In the genomic region with DNA sequence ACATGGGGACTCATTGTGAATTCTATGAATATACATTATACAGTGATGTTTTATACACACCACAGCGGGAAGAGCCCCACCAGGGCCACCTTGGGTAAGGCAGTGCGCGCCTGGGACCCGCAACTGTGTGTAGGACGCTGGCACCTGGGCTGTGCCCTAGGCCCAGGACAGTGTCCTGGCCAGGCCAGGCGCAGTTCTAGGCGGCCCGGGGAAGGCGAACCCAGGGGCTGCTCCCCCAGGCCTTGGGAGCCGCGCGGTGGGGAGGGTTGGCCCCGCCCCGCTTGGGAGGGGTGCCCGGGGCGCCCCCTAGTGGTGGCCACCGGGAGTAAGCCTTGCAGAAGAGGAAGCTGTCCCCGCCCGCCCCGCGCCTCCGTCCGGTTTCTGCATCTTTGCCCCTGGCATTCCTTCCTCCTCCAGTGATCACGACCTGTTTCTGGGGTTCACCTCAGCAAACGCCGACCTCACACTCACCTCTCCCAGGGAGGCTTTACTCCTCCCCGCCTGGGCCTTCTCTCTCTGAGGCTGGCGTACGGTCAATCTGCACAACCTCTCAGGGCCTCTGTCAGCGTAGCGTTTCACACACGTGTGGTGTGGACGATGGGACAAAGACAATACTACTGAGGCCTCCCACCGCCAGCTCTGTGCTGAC, we compare ENCODE assay signal across 8 cellular contexts. TPM values are rescaled to one million over a fixed set of nuclear protein-coding genes. Genes with fewer than 3 reads are reported as not detected.
DNase-seq lines count a peak whose midpoint lies in the region; ATAC-seq lines count a peak whose summit lies in the region.

No MANE protein-coding gene starts in this region.

- H3K27ac ChIP-seq in naive thymus-derived CD4-positive, alpha-beta T cell (ENCODE audit: low read depth, low read length), result peak overlapping the region; percentile 49

- H3K27me3 ChIP-seq in naive thymus-derived CD4-positive, alpha-beta T cell (ENCODE audit: control insufficient read depth in 2 of 2, insufficient read depth in 2 of 2, low read length in 2 of 2), result no peaks in the 10 kb centered on the region

- H3K4me1 ChIP-seq in naive thymus-derived CD4-positive, alpha-beta T cell (ENCODE audit: control insufficient read depth in 2 of 2, insufficient read depth in 2 of 2, low read length in 2 of 2), result peaks cover 15 to 21% of the 10 kb centered on the region in 2 donors

- H3K9me3 Mint-ChIP-seq in naive thymus-derived CD4-positive, alpha-beta T cell, result peaks cover 0 to 4% (median 0%) of the 10 kb centered on the region in 11 donors

- DNase-seq in NCI-H1436 (lab: John Stamatoyannopoulos, UW) (peak; percentile 47), NCI-H1436 treated with DMSO at 0.1 percent for 48 hours (lab: John Stamatoyannopoulos, UW) (no peak), NOMO-1 treated with dmso at 0.1 percent for 144 hours (lab: John Stamatoyannopoulos, UW; ENCODE audit: unreplicated experiment) (peak; percentile 63)
- peak; percentile 98 for DNase-seq in activated CD8-positive, alpha-beta memory T cell treated with anti-CD3 and anti-CD28 coated beads, Interleukin-2, amount 50 U/mL, for 48 hours
- DNase-seq in naive thymus-derived CD4-positive, alpha-beta T cell, result peak; percentile 74 to 94 (median 84)
- peak; percentile 63 to 69 for DNase-seq in stimulated activated CD8-positive, alpha-beta memory T cell treated with anti-CD3 and anti-CD28 coated beads, Interleukin-7, amount 100 ng/mL, for 48 hours (ENCODE audit: extremely low read depth in 1 of 2, low read depth in 1 of 2)

- H3K4me1 Mint-ChIP-seq in naive thymus-derived CD4-positive, alpha-beta T cell, result peaks cover 20 to 32% (median 28%) of the 10 kb centered on the region in 7 donors

- H3K36me3 Mint-ChIP-seq in naive thymus-derived CD4-positive, alpha-beta T cell, result no peaks in the 10 kb centered on the region

- H3K27ac Mint-ChIP-seq in naive thymus-derived CD4-positive, alpha-beta T cell, result peak overlapping the region in 8 of 9 donors; percentile 51 to 95 (median 85)

- H3K4me3 ChIP-seq in naive thymus-derived CD4-positive, alpha-beta T cell (ENCODE audit: low read length), result peak overlapping the region; percentile 50

- H3K4me3 Mint-ChIP-seq in naive thymus-derived CD4-positive, alpha-beta T cell, result peak overlapping the region; percentile 15 to 89 (median 80)

- no peaks in the 10 kb centered on the region for H3K36me3 ChIP-seq in naive thymus-derived CD4-positive, alpha-beta T cell (ENCODE audit: control insufficient read depth in 2 of 3, insufficient read depth in 3 of 3, low read length in 3 of 3)

- POLR2A ChIA-PET in naive thymus-derived CD4-positive, alpha-beta T cell (lab: Charles Lee), result interaction anchor here (0.7 to 26.0 kb wide), 7 partner anchors 10 to 1883 kb away, joined by 3 to 1324 read pairs (median 4); partner anchors contain the start of genes ARL2, CDC42BPG, EHD1 and RASGRP2

- peak; percentile 64 for ATAC-seq in HG03139 (IDR thresholded peaks at IDR 0.05; ENCODE audit: unreplicated experiment)
- ATAC-seq in esophagus mucosa, result peak; percentile 83
- peak; percentile 92 for ATAC-seq in naive thymus-derived CD4-positive, alpha-beta T cell

- H3K9me3 ChIP-seq in naive thymus-derived CD4-positive, alpha-beta T cell (ENCODE audit: control insufficient read depth in 2 of 3, low read length in 3 of 3), result no peaks in the 10 kb centered on the region

- intact Hi-C loops in naive thymus-derived CD4-positive, alpha-beta T cell (cut with micrococcal nuclease), result loop anchor here (1.0 kb wide), 3 partner anchors 10 to 41 kb away; partner anchors contain the start of gene EHD1 (in 2 of the 2)

- no peaks in the 10 kb centered on the region for H3K27me3 Mint-ChIP-seq in naive thymus-derived CD4-positive, alpha-beta T cell

- CTCF ChIA-PET in naive thymus-derived CD4-positive, alpha-beta T cell (lab: Charles Lee), result interaction anchor here (1.0 to 30.3 kb wide), 4 partner anchors 8 to 32 kb away, joined by 3 to 945 read pairs (median 8); partner anchors contain the start of genes CDC42BPG and EHD1

RNA-seq across cellular contexts. Expression of gene EHD1, which starts 9.5 kb away (rescaled TPM):
- 25.6 TPM for total RNA-seq in esophagus mucosa
- 100 to 1,000 TPM; 124 to 263 (median 208) TPM for total RNA-seq in naive thymus-derived CD4-positive, alpha-beta T cell
- polyA plus RNA-seq in naive thymus-derived CD4-positive, alpha-beta T cell, result 100 to 1,000 TPM; 102 to 141 TPM

RNA-seq across cellular contexts. Expression of gene ATG2A, which starts 29.1 kb away (rescaled TPM):
- 10.7 TPM for total RNA-seq in esophagus mucosa
- total RNA-seq in naive thymus-derived CD4-positive, alpha-beta T cell, result 100 to 1,000 TPM in 1 of 5 experiments, 10 to 100 TPM in 4; 30.6 to 105 (median 36.2) TPM
- polyA plus RNA-seq in naive thymus-derived CD4-positive, alpha-beta T cell, result 1 to 10 TPM; 3.4 to 5.2 TPM

RNA-seq across cellular contexts. Expression of gene PPP2R5B, which starts 36.6 kb away (rescaled TPM):
- 7.0 TPM for total RNA-seq in esophagus mucosa
- total RNA-seq in naive thymus-derived CD4-positive, alpha-beta T cell, result 10 to 100 TPM; 11.9 to 19.1 (median 18.8) TPM
- polyA plus RNA-seq in naive thymus-derived CD4-positive, alpha-beta T cell, result 1 to 10 TPM; 4.5 to 7.5 TPM

RNA-seq across cellular contexts. Expression of gene CDC42BPG, which starts 43.4 kb away (rescaled TPM):
- total RNA-seq in esophagus mucosa, result 20.5 TPM
- total RNA-seq in naive thymus-derived CD4-positive, alpha-beta T cell, result 1 to 10 TPM in 4 of 5 experiments, under 1 TPM in 1; 0.22 to 9.2 (median 8.1) TPM
- polyA plus RNA-seq in naive thymus-derived CD4-positive, alpha-beta T cell, result under 1 TPM; 0.27 to 0.47 TPM

RNA-seq across cellular contexts. Expression of gene GPHA2, which starts 47.8 kb away (rescaled TPM):
- not detected for total RNA-seq in esophagus mucosa
- total RNA-seq in naive thymus-derived CD4-positive, alpha-beta T cell, result under 1 TPM in 1 of 5 experiments, not detected in 4; 0.48 TPM
- not detected for polyA plus RNA-seq in naive thymus-derived CD4-positive, alpha-beta T cell
